In the genomic region with DNA sequence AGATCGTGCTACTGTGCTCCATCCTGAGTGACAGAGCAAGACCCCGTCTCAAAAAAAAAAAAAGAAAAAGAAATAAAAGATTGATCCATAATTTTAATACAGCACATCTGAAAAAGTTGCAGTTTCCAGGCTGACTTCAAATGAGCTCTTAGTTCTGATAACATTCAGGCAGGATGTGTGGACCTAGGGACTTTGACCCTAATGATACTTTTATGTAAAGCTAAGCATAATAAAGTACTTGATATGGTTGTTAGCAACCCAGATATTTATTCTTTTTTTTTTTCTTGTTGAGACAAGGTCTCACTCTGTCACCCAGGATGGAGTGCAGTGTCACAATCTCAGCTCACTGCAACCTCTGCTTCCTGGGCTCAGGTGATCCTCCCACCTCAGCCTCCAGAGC, we compare ENCODE assay signal across 9 cellular contexts.
"Had no signal": no experiment of that assay in that cellular context is flagged by ENCODE, and none has a peak within 500 bp of the region (broad histone marks: within the 10 kb centered on the region; RNA-seq: fewer than 3 reads in every experiment).

No MANE protein-coding gene starts in this region.

- DNase-seq: GM23248, GOT3, H7, HFFc6, KBM-7 had no signal

- H3K27ac Mint-ChIP-seq: HFFc6, IgD-negative memory B cell had no signal

- FAIRE-seq: HTR-8/SVneo had no signal

- H3K4me3 ChIP-seq: GM23248, HAP-1 had no signal

- H3K9ac ChIP-seq: GM23248 had no signal

- H3K4me1 Mint-ChIP-seq: IgD-negative memory B cell had no signal

- H3K36me3 Mint-ChIP-seq: IgD-negative memory B cell had no signal

- H3K4me3 Mint-ChIP-seq: HFFc6, IgD-negative memory B cell had no signal

- H3K4me1 ChIP-seq: HAP-1 had no signal

- H3K36me3 ChIP-seq: HAP-1 had no signal

- ATAC-seq: HCT116 had no signal

- H3K27ac ChIP-seq: GM23248 had no signal

- H3K9me3 ChIP-seq: HAP-1 had no signal

- H3K9me3 Mint-ChIP-seq: IgD-negative memory B cell had no signal
